1 cellular context compared by ENCODE assay signal in the genomic region with DNA sequence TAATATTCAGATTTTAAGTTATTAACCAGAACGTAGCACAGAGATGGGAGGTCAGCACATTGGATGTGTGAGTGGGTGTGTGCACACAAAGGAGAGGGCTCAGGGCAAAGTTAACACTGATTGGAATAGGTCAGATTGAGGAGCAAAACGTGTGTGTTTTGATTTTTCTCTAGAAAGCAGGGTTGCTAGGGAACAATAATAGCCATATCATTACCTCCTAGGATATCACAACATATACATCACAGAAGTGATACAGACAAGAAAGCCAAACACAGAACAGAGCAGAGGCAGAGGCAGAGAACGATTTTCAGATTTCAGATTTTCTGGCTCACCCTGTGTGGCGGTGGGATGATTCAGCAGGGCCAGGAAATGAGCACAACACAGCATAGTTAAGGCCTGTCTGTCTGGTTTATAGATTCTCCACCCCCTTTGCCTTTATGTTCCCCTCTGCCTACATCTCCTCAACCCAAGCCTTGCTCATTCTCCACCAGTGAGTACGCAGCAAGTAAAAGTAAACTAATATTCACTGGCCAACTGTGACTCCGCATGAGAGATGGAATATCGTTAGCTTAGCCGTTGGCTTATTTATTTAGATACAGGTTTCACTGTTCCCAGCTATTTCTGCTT.
A peak's percentile ranks its signal among the peaks of the same experiment; 100 is the strongest.
TF ChIP-seq lines count a peak whose summit lies in the region.

No MANE protein-coding gene starts in this region.

TF ChIP-seq in HEK293, 187 proteins besides CTCF, POLR2A, EP300 and RAD21 (continued from another document and continues in another):
- TF ChIP-seq, protein P1, sequence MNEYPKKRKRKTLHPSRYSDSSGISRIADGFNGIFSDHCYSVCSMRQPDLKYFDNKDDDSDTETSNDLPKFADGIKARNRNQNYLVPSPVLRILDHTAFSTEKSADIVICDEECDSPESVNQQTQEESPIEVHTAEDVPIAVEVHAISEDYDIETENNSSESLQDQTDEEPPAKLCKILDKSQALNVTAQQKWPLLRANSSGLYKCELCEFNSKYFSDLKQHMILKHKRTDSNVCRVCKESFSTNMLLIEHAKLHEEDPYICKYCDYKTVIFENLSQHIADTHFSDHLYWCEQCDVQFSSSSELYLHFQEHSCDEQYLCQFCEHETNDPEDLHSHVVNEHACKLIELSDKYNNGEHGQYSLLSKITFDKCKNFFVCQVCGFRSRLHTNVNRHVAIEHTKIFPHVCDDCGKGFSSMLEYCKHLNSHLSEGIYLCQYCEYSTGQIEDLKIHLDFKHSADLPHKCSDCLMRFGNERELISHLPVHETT (tag by site-specific recombination; IDR thresholded peaks at IDR 0.05), result no peak
- TF ChIP-seq ZNF155 (tag by site-specific recombination; IDR thresholded peaks at IDR 0.05), result no peak
- TF ChIP-seq ZNF133 (tag by site-specific recombination; IDR thresholded peaks at IDR 0.05), result no peak
- TF ChIP-seq, protein P2, sequence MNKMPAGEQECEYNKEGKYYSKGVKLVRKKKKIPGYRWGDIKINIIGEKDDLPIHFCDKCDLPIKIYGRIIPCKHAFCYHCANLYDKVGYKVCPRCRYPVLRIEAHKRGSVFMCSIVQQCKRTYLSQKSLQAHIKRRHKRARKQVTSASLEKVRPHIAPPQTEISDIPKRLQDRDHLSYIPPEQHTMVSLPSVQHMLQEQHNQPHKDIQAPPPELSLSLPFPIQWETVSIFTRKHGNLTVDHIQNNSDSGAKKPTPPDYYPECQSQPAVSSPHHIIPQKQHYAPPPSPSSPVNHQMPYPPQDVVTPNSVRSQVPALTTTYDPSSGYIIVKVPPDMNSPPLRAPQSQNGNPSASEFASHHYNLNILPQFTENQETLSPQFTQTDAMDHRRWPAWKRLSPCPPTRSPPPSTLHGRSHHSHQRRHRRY (tag by site-specific recombination; IDR thresholded peaks at IDR 0.05), result no peak
- TF ChIP-seq ZNF776 (tag by site-specific recombination; IDR thresholded peaks at IDR 0.05; ENCODE audit: borderline replicate concordance), result no peak
- no peak for TF ChIP-seq ZNF394 (tag by site-specific recombination; IDR thresholded peaks at IDR 0.05; ENCODE audit: borderline replicate concordance)
- no peak for TF ChIP-seq ZFP41 (tag by site-specific recombination; IDR thresholded peaks at IDR 0.05; ENCODE audit: borderline replicate concordance)
- TF ChIP-seq ZNF510 (tag by site-specific recombination; IDR thresholded peaks at IDR 0.05; ENCODE audit: insufficient replicate concordance), result no peak
- no peak for TF ChIP-seq ZNF248 (tag by site-specific recombination; IDR thresholded peaks at IDR 0.05)
- TF ChIP-seq, protein P3, sequence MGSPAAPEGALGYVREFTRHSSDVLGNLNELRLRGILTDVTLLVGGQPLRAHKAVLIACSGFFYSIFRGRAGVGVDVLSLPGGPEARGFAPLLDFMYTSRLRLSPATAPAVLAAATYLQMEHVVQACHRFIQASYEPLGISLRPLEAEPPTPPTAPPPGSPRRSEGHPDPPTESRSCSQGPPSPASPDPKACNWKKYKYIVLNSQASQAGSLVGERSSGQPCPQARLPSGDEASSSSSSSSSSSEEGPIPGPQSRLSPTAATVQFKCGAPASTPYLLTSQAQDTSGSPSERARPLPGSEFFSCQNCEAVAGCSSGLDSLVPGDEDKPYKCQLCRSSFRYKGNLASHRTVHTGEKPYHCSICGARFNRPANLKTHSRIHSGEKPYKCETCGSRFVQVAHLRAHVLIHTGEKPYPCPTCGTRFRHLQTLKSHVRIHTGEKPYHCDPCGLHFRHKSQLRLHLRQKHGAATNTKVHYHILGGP (tag by site-specific recombination; IDR thresholded peaks at IDR 0.05), result 0 out of 2 replicates have a peak, but pooled peaks have one; percentile 40
- TF ChIP-seq ZFP3 (tag by site-specific recombination; IDR thresholded peaks at IDR 0.05; ENCODE audit: low read depth), result no peak
- TF ChIP-seq, protein P4, sequence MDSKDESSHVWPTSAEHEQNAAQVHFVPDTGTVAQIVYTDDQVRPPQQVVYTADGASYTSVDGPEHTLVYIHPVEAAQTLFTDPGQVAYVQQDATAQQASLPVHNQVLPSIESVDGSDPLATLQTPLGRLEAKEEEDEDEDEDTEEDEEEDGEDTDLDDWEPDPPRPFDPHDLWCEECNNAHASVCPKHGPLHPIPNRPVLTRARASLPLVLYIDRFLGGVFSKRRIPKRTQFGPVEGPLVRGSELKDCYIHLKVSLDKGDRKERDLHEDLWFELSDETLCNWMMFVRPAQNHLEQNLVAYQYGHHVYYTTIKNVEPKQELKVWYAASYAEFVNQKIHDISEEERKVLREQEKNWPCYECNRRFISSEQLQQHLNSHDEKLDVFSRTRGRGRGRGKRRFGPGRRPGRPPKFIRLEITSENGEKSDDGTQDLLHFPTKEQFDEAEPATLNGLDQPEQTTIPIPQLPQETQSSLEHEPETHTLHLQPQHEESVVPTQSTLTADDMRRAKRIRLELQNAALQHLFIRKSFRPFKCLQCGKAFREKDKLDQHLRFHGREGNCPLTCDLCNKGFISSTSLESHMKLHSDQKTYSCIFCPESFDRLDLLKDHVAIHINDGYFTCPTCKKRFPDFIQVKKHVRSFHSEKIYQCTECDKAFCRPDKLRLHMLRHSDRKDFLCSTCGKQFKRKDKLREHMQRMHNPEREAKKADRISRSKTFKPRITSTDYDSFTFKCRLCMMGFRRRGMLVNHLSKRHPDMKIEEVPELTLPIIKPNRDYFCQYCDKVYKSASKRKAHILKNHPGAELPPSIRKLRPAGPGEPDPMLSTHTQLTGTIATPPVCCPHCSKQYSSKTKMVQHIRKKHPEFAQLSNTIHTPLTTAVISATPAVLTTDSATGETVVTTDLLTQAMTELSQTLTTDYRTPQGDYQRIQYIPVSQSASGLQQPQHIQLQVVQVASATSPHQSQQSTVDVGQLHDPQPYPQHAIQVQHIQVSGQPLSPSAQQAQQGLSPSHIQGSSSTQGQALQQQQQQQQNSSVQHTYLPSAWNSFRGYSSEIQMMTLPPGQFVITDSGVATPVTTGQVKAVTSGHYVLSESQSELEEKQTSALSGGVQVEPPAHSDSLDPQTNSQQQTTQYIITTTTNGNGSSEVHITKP (tag by site-specific recombination; IDR thresholded peaks at IDR 0.05), result peak; percentile 59
- TF ChIP-seq, protein P5, sequence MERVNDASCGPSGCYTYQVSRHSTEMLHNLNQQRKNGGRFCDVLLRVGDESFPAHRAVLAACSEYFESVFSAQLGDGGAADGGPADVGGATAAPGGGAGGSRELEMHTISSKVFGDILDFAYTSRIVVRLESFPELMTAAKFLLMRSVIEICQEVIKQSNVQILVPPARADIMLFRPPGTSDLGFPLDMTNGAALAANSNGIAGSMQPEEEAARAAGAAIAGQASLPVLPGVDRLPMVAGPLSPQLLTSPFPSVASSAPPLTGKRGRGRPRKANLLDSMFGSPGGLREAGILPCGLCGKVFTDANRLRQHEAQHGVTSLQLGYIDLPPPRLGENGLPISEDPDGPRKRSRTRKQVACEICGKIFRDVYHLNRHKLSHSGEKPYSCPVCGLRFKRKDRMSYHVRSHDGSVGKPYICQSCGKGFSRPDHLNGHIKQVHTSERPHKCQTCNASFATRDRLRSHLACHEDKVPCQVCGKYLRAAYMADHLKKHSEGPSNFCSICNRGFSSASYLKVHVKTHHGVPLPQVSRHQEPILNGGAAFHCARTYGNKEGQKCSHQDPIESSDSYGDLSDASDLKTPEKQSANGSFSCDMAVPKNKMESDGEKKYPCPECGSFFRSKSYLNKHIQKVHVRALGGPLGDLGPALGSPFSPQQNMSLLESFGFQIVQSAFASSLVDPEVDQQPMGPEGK (tag by site-specific recombination; IDR thresholded peaks at IDR 0.05), result peak; percentile 33; the same call in 1 of the 2 replicates
- no peak for TF ChIP-seq ZNF211 (tag by site-specific recombination; IDR thresholded peaks at IDR 0.05; ENCODE audit: low read depth)
- TF ChIP-seq HOXC10 (CRISPR knock-in tag; IDR thresholded peaks at IDR 0.05), result no peak
- TF ChIP-seq, protein P6, sequence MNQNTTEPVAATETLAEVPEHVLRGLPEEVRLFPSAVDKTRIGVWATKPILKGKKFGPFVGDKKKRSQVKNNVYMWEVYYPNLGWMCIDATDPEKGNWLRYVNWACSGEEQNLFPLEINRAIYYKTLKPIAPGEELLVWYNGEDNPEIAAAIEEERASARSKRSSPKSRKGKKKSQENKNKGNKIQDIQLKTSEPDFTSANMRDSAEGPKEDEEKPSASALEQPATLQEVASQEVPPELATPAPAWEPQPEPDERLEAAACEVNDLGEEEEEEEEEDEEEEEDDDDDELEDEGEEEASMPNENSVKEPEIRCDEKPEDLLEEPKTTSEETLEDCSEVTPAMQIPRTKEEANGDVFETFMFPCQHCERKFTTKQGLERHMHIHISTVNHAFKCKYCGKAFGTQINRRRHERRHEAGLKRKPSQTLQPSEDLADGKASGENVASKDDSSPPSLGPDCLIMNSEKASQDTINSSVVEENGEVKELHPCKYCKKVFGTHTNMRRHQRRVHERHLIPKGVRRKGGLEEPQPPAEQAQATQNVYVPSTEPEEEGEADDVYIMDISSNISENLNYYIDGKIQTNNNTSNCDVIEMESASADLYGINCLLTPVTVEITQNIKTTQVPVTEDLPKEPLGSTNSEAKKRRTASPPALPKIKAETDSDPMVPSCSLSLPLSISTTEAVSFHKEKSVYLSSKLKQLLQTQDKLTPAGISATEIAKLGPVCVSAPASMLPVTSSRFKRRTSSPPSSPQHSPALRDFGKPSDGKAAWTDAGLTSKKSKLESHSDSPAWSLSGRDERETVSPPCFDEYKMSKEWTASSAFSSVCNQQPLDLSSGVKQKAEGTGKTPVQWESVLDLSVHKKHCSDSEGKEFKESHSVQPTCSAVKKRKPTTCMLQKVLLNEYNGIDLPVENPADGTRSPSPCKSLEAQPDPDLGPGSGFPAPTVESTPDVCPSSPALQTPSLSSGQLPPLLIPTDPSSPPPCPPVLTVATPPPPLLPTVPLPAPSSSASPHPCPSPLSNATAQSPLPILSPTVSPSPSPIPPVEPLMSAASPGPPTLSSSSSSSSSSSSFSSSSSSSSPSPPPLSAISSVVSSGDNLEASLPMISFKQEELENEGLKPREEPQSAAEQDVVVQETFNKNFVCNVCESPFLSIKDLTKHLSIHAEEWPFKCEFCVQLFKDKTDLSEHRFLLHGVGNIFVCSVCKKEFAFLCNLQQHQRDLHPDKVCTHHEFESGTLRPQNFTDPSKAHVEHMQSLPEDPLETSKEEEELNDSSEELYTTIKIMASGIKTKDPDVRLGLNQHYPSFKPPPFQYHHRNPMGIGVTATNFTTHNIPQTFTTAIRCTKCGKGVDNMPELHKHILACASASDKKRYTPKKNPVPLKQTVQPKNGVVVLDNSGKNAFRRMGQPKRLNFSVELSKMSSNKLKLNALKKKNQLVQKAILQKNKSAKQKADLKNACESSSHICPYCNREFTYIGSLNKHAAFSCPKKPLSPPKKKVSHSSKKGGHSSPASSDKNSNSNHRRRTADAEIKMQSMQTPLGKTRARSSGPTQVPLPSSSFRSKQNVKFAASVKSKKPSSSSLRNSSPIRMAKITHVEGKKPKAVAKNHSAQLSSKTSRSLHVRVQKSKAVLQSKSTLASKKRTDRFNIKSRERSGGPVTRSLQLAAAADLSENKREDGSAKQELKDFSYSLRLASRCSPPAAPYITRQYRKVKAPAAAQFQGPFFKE (tag by site-specific recombination; IDR thresholded peaks at IDR 0.05; ENCODE audit: borderline replicate concordance), result no peak
- TF ChIP-seq GLIS1 (tag by site-specific recombination; IDR thresholded peaks at IDR 0.05), result peak; percentile 81
- TF ChIP-seq, protein P7, sequence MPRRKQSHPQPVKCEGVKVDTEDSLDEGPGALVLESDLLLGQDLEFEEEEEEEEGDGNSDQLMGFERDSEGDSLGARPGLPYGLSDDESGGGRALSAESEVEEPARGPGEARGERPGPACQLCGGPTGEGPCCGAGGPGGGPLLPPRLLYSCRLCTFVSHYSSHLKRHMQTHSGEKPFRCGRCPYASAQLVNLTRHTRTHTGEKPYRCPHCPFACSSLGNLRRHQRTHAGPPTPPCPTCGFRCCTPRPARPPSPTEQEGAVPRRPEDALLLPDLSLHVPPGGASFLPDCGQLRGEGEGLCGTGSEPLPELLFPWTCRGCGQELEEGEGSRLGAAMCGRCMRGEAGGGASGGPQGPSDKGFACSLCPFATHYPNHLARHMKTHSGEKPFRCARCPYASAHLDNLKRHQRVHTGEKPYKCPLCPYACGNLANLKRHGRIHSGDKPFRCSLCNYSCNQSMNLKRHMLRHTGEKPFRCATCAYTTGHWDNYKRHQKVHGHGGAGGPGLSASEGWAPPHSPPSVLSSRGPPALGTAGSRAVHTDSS (tag by site-specific recombination; IDR thresholded peaks at IDR 0.05), result no peak
- TF ChIP-seq GFI1B (tag by site-specific recombination; IDR thresholded peaks at IDR 0.05), result peak; percentile 96
- peak; percentile 72 for TF ChIP-seq ZNF600 (tag by site-specific recombination; IDR thresholded peaks at IDR 0.05)
- no peak for TF ChIP-seq ZNF610 (tag by site-specific recombination; IDR thresholded peaks at IDR 0.05; ENCODE audit: borderline replicate concordance)
- TF ChIP-seq ZBTB21 (tag by site-specific recombination; IDR thresholded peaks at IDR 0.05), result no peak
- peak; percentile 24 for TF ChIP-seq ZFHX2 (tag by site-specific recombination; conservative IDR thresholded peaks at IDR 0.05)
- peak; percentile 41; the same call in 1 of the 2 replicates for TF ChIP-seq ZNF629 (tag by site-specific recombination; IDR thresholded peaks at IDR 0.05)
- TF ChIP-seq ZNF214 (tag by site-specific recombination; IDR thresholded peaks at IDR 0.05; ENCODE audit: borderline replicate concordance), result no peak
- no peak for TF ChIP-seq ZNF416 (tag by site-specific recombination; IDR thresholded peaks at IDR 0.05)
- TF ChIP-seq, protein P8, sequence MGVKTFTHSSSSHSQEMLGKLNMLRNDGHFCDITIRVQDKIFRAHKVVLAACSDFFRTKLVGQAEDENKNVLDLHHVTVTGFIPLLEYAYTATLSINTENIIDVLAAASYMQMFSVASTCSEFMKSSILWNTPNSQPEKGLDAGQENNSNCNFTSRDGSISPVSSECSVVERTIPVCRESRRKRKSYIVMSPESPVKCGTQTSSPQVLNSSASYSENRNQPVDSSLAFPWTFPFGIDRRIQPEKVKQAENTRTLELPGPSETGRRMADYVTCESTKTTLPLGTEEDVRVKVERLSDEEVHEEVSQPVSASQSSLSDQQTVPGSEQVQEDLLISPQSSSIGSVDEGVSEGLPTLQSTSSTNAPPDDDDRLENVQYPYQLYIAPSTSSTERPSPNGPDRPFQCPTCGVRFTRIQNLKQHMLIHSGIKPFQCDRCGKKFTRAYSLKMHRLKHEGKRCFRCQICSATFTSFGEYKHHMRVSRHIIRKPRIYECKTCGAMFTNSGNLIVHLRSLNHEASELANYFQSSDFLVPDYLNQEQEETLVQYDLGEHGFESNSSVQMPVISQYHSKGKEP (tag by site-specific recombination; IDR thresholded peaks at IDR 0.05), result no peak
- no peak for TF ChIP-seq WT1 (tag by site-specific recombination; IDR thresholded peaks at IDR 0.05)
- TF ChIP-seq SP2 (tag by site-specific recombination; IDR thresholded peaks at IDR 0.05), result no peak
- no peak for TF ChIP-seq ZNF792 (tag by site-specific recombination; IDR thresholded peaks at IDR 0.05)
- TF ChIP-seq ZNF221 (tag by site-specific recombination; IDR thresholded peaks at IDR 0.05; ENCODE audit: borderline replicate concordance), result no peak
- TF ChIP-seq ZFP69B (tag by site-specific recombination; IDR thresholded peaks at IDR 0.05), result no peak
- no peak for TF ChIP-seq ZNF571 (tag by site-specific recombination; IDR thresholded peaks at IDR 0.05)
- peak; percentile 87 for TF ChIP-seq ZBTB17 (tag by site-specific recombination; IDR thresholded peaks at IDR 0.05)
- no peak for TF ChIP-seq SCRT1 (tag by site-specific recombination; IDR thresholded peaks at IDR 0.05; ENCODE audit: borderline replicate concordance)
- no peak for TF ChIP-seq ZBTB1 (tag by site-specific recombination; IDR thresholded peaks at IDR 0.05)
